31 cellular contexts compared by ENCODE assay signal in the genomic region with DNA sequence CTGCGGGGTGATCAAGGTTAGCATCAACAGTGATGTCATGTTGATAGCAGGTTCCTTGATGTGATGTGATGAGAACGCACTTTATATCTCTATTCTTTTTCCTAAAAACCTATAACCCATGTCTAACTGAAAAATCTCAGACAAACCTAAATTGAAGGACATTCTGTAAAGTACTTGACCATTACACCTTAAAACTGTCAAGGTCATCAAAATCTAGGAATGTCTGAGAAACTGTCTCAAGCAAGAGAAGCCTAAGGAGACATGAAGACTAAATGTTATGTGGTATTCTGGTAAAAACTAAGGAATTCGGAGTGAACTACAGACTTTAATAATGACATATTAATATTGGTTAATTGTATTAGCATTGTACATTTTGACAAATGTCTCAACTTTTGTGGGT.
"Had no signal": no experiment of that assay in that cellular context is flagged by ENCODE, and none has a peak within 500 bp of the region (broad histone marks: within the 10 kb centered on the region; RNA-seq: fewer than 3 reads in every experiment).

No MANE protein-coding gene starts in this region.

- H3K9me3 ChIP-seq: Peyer's patch, SJSA1, SK-N-SH had no signal

- H3K4me3 Mint-ChIP-seq: activated CD4-positive, alpha-beta T cell treated with anti-CD3 and anti-CD28 coated beads, Interleukin-2, amount 10 ng/mL, durations not matched to agents 24 days and 14 days; activated CD8-positive, alpha-beta T cell treated with anti-CD3 and anti-CD28 coated beads, Interleukin-2, amount 10 ng/mL, durations not matched to agents 7 days and 5 days; activated naive CD4-positive, alpha-beta T cell treated with anti-CD3 and anti-CD28 coated beads, Interleukin-2, amount 10 ng/mL, durations not matched to agents 7 days and 5 days; activated naive CD8-positive, alpha-beta T cell; activated naive CD8-positive, alpha-beta T cell treated with anti-CD3 and anti-CD28 coated beads, Interleukin-2, amount 50 U/mL, for 24 hours; activated T-cell treated with anti-CD3 and anti-CD28 coated beads, Interleukin-2, amount 50 U/mL, for 4 hours; activated T-helper 1 cell treated with anti-CD3 and anti-CD28 coated beads, Interleukin-12 subunit alpha, Interleukin-12 subunit beta, Interleukin-2, Interleukin-4 antibody, amounts not matched to agents 30 ng/mL and 10 ng/mL and 1 ng/mL, durations not matched to agents 14 hours and 24 hours and 36 hours; T-helper 1 cell treated with Interleukin-12 subunit alpha and Interleukin-12 subunit beta and Interleukin-4 antibody, amounts not matched to agents 30 μg/mL and 1 μg/mL, for 36 hours; T-helper 2 cell treated with Interferon-gamma antibody and Interleukin-4, amounts not matched to agents 5 μg/mL and 100 μg/mL, for 36 hours had no signal

- H3K27me3 ChIP-seq: brain microvascular endothelial cell, Peyer's patch, SJSA1 had no signal

- ATAC-seq: activated CD8-positive, alpha-beta T cell treated with anti-CD3 and anti-CD28 coated beads, Interleukin-2, amount 10 ng/mL, durations not matched to agents 7 days and 5 days; activated naive CD8-positive, alpha-beta T cell treated with anti-CD3 and anti-CD28 coated beads, Interleukin-2, amount 50 U/mL, for 24 hours; activated T-cell treated with anti-CD3 and anti-CD28 coated beads, Interleukin-2, amount 50 U/mL, for 4 hours; PC-3 had no signal

- H3K27me3 Mint-ChIP-seq: activated CD4-positive, alpha-beta T cell treated with anti-CD3 and anti-CD28 coated beads, Interleukin-2, amount 10 ng/mL, durations not matched to agents 24 days and 14 days; activated naive CD4-positive, alpha-beta T cell treated with anti-CD3 and anti-CD28 coated beads, Interleukin-2, amount 10 ng/mL, durations not matched to agents 7 days and 5 days; activated naive CD8-positive, alpha-beta T cell; activated naive CD8-positive, alpha-beta T cell treated with anti-CD3 and anti-CD28 coated beads, Interleukin-2, amount 50 U/mL, for 24 hours had no signal

- H3K27ac Mint-ChIP-seq: activated CD4-positive, alpha-beta T cell treated with anti-CD3 and anti-CD28 coated beads, Interleukin-2, amount 10 ng/mL, durations not matched to agents 24 days and 14 days; activated CD8-positive, alpha-beta T cell treated with anti-CD3 and anti-CD28 coated beads, Interleukin-2, amount 10 ng/mL, durations not matched to agents 7 days and 5 days; activated naive CD4-positive, alpha-beta T cell treated with anti-CD3 and anti-CD28 coated beads, Interleukin-2, amount 10 ng/mL, durations not matched to agents 7 days and 5 days; activated naive CD8-positive, alpha-beta T cell; activated naive CD8-positive, alpha-beta T cell treated with anti-CD3 and anti-CD28 coated beads, Interleukin-2, amount 50 U/mL, for 24 hours; activated T-helper 1 cell treated with anti-CD3 and anti-CD28 coated beads, Interleukin-12 subunit alpha, Interleukin-12 subunit beta, Interleukin-2, Interleukin-4 antibody, amounts not matched to agents 30 ng/mL and 10 ng/mL and 1 ng/mL, durations not matched to agents 14 hours and 24 hours and 36 hours; T-helper 1 cell treated with Interleukin-12 subunit alpha and Interleukin-12 subunit beta and Interleukin-4 antibody, amounts not matched to agents 30 μg/mL and 1 μg/mL, for 36 hours; T-helper 2 cell treated with Interferon-gamma antibody and Interleukin-4, amounts not matched to agents 5 μg/mL and 100 μg/mL, for 36 hours had no signal

- H3K9ac ChIP-seq: SK-N-SH had no signal

- H3K4me3 ChIP-seq: Peyer's patch, SJSA1 had no signal

- H3K4me2 ChIP-seq: SK-N-SH had no signal

- H3K36me3 ChIP-seq: brain microvascular endothelial cell, Peyer's patch, SJSA1 had no signal

- H3K27ac ChIP-seq: brain microvascular endothelial cell, Peyer's patch, SJSA1 had no signal

- DNase-seq: activated CD4-positive, alpha-beta T cell treated with anti-CD3 and anti-CD28 coated beads, Interleukin-2, amount 10 ng/mL, durations not matched to agents 24 days and 14 days; activated CD4-positive, alpha-beta T cell treated with anti-CD3 and anti-CD28 coated beads, Interleukin-2, amount 50 U/mL, for 4 hours; activated CD8-positive, alpha-beta T cell treated with anti-CD3 and anti-CD28 coated beads, Interleukin-2, amount 10 ng/mL, durations not matched to agents 7 days and 5 days; activated effector memory CD4-positive, alpha-beta T cell treated with Interleukin-2 at 50 U/mL for 16 hours; activated naive CD4-positive, alpha-beta T cell treated with anti-CD3 and anti-CD28 coated beads, Interleukin-2, amount 10 ng/mL, durations not matched to agents 7 days and 5 days; activated naive CD8-positive, alpha-beta T cell treated with anti-CD3 and anti-CD28 coated beads, Interleukin-2, amount 50 U/mL, for 24 hours; activated T-cell treated with anti-CD3 and anti-CD28 coated beads, Interleukin-2, amount 50 U/mL, for 4 hours; anterior cingulate cortex; brain microvascular endothelial cell; central memory CD4-positive, alpha-beta T cell; NCI-H1092 treated with DMSO at 0.1 percent for 48 hours; NCI-H1417; NCI-H146; NCI-H187; NCI-H2029 treated with DMSO at 0.1 percent for 48 hours; NCI-H2107; NCI-H2171; NCI-H510A; NCI-H526; NCI-H748 treated with DMSO at 0.1 percent for 48 hours; NK-92 treated with Interleukin-12 subunit alpha and Interleukin-12 subunit beta, amount 100 ng/mL, for 24 hours; PC-3; Peyer's patch; RPMI8226; SHP77 treated with DMSO at 0.1 percent for 48 hours; SK-N-SH had no signal

- H3K4me1 ChIP-seq: Peyer's patch had no signal
